Comparison of ENCODE assay signal across 10 cellular contexts in genomic region chr9:78130004-78130403, GRCh38.
DNase-seq lines count a peak whose midpoint lies in the region; ATAC-seq and TF ChIP-seq lines count a peak whose summit lies in the region.
"Had no signal": no experiment of that assay in that cellular context is flagged by ENCODE, and none has a peak within 500 bp of the region (broad histone marks: within the 10 kb centered on the region; RNA-seq: fewer than 3 reads in every experiment).

No MANE protein-coding gene starts in this region.

- no peak for ATAC-seq in stimulated activated naive B cell treated with anti-CD40 and anti-IgM and Interleukin-4, amounts not matched to agents 10 μg/mL and 1 μg/mL and 100 μg/mL, for 72 hours (replicated peaks)
- ATAC-seq in HG03460 (IDR thresholded peaks at IDR 0.05; ENCODE audit: unreplicated experiment): no peak
- no peak for ATAC-seq in GM19035 (IDR thresholded peaks at IDR 0.05; ENCODE audit: unreplicated experiment)

- peak; percentile 35 for TF ChIP-seq CTCF in choroid plexus epithelial cell (conservative IDR thresholded peaks at IDR 0.05; ENCODE audit: low read depth, low read length)

- no peak overlapping the region for H3K4me3 ChIP-seq in choroid plexus epithelial cell (ENCODE audit: low read depth, low read length)

- peaks cover 5 to 8% of the 10 kb centered on the region in 2 donors for H3K4me1 Mint-ChIP-seq in stimulated activated naive B cell treated with anti-CD40 and anti-IgM and Interleukin-4, amounts not matched to agents 10 μg/mL and 1 μg/mL and 100 μg/mL, for 72 hours

- no peaks in the 10 kb centered on the region for H3K36me3 Mint-ChIP-seq in stimulated activated naive B cell treated with anti-CD40 and anti-IgM and Interleukin-4, amounts not matched to agents 10 μg/mL and 1 μg/mL and 100 μg/mL, for 72 hours

- no peak overlapping the region for H3K4me3 Mint-ChIP-seq in stimulated activated naive B cell treated with anti-CD40 and anti-IgM and Interleukin-4, amounts not matched to agents 10 μg/mL and 1 μg/mL and 100 μg/mL, for 72 hours
- H3K4me3 Mint-ChIP-seq: memory B cell had no signal

- H3K27me3 Mint-ChIP-seq in stimulated activated naive B cell treated with anti-CD40 and anti-IgM and Interleukin-4, amounts not matched to agents 10 μg/mL and 1 μg/mL and 100 μg/mL, for 72 hours: peaks cover 29 to 42% of the 10 kb centered on the region in 2 donors

- no peaks in the 10 kb centered on the region for H3K9me3 Mint-ChIP-seq in stimulated activated naive B cell treated with anti-CD40 and anti-IgM and Interleukin-4, amounts not matched to agents 10 μg/mL and 1 μg/mL and 100 μg/mL, for 72 hours
- H3K9me3 Mint-ChIP-seq: memory B cell had no signal

- no peak overlapping the region for H3K27ac Mint-ChIP-seq in stimulated activated naive B cell treated with anti-CD40 and anti-IgM and Interleukin-4, amounts not matched to agents 10 μg/mL and 1 μg/mL and 100 μg/mL, for 72 hours
- H3K27ac Mint-ChIP-seq: memory B cell had no signal

- peak; percentile 29 for DNase-seq in COR-L47 (lab: John Stamatoyannopoulos, UW)
- DNase-seq in NCI-H2029 (lab: John Stamatoyannopoulos, UW): peak; percentile 46
- DNase-seq in choroid plexus epithelial cell (ENCODE audit: low read depth): peak; percentile 43
- peak; percentile 88 for DNase-seq in midbrain (lab: John Stamatoyannopoulos, UW)
- DNase-seq in amniotic stem cell (lab: John Stamatoyannopoulos, UW): no peak
- no peak for DNase-seq in stimulated activated naive B cell treated with anti-CD40 and anti-IgM and Interleukin-4, amounts not matched to agents 10 μg/mL and 1 μg/mL and 100 μg/mL, for 72 hours
- DNase-seq: activated effector memory CD4-positive, alpha-beta T cell treated with Interleukin-2 at 50 U/mL for 16 hours had no signal

Comparison
In these comparisons a context has a peak if more than half of its experiments do, and no peak if none do; other contexts are left out.
1. DNase-seq: peak in COR-L47 (single experiment), NCI-H2029 (single experiment), choroid plexus epithelial cell (single experiment) and midbrain (single experiment); none in amniotic stem cell (single experiment) and stimulated activated naive B cell treated with anti-CD40 and anti-IgM and Interleukin-4, amounts not matched to agents 10 μg/mL and 1 μg/mL and 100 μg/mL, for 72 hours (single experiment).